In the genomic region with DNA sequence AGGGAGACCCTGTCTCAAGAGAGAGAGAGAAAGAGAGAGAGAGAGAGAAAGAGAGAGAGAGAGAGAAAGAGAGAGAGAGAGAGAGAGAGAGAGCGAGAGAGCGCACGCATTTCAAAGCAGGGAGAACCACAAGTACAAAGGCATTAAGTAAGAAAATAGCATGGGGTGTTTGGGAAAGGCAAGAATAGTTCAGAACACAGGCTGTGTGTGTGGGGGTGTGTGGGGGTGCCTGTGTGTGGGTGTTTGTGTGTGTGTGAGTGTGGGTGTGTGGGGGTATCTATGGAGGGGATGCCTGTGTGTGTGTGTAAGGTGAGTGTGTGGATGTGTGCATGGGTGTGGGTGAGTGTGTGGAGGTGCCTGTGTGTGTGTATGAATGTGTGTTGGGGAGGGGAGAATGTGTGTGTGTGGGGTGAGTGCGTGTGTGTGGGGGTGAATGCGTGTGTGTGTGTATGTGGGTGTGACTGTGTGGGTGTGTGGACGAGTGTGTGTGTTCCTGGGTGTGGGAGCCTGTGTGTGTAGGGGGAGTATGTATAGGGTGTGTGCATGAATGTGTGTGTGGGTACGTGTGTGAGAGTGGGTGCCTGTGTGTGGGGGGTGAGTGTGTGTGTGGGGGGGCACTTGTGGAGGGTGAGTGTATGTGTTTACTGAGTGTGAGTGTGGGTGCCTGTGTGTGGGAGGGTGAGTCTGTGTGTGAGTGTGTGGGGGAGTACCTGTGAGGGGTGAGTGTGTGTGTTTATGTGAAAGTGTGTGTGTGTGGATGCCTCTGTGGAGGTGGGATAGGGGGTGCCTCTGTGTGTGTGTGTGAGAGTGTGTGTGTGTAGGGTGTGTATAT, we compare ENCODE assay signal across 12 cellular contexts. TPM values are rescaled to one million over a fixed set of nuclear protein-coding genes. Genes with fewer than 3 reads are reported as not detected.
DNase-seq lines count a peak whose midpoint lies in the region; ATAC-seq, FAIRE-seq and TF ChIP-seq lines count a peak whose summit lies in the region.
"Had no signal": no experiment of that assay in that cellular context is flagged by ENCODE, and none has a peak within 500 bp of the region (broad histone marks: within the 10 kb centered on the region; RNA-seq: fewer than 3 reads in every experiment).

No MANE protein-coding gene starts in this region.

- intact Hi-C loops in PC-3 (cut with micrococcal nuclease) = no loop called here

- H4K20me1 ChIP-seq in PC-3 (ENCODE audit: low read length) = no peaks in the 10 kb centered on the region

- no peaks in the 10 kb centered on the region for H3K36me3 ChIP-seq in PC-3 (ENCODE audit: low read depth, low read length)
- H3K36me3 ChIP-seq: MG63 had no signal

- ATAC-seq in PC-3 (no peak), GM19324 (IDR thresholded peaks at IDR 0.05; ENCODE audit: low FRiP score, unreplicated experiment) (no peak)
- peak; percentile 14 to 21 for ATAC-seq in activated naive CD4-positive, alpha-beta T cell treated with anti-CD3 and anti-CD28 coated beads, Interleukin-2, amount 50 U/mL, for 72 hours

- H3K4me1 Mint-ChIP-seq in neural crest cell = peaks cover 7% of the 10 kb centered on the region

- H3K27ac ChIP-seq in PC-3 (ENCODE audit: low read length) = no peak overlapping the region

- H3K79me2 ChIP-seq in PC-3 (ENCODE audit: low read length) = no peaks in the 10 kb centered on the region

- no peaks in the 10 kb centered on the region for H3K9me3 Mint-ChIP-seq in activated naive CD4-positive, alpha-beta T cell treated with anti-CD3 and anti-CD28 coated beads, Interleukin-2, amount 50 U/mL, for 72 hours
- H3K9me3 Mint-ChIP-seq in neural crest cell = no peaks in the 10 kb centered on the region

- no peak overlapping the region for H3K9ac ChIP-seq in PC-3 (ENCODE audit: low read length)

- H3K4me1 ChIP-seq in PC-3 (ENCODE audit: insufficient read depth, low read length) = peaks cover 13% of the 10 kb centered on the region

- peak overlapping the region; percentile 88 to 96 for H3K27ac Mint-ChIP-seq in activated naive CD4-positive, alpha-beta T cell treated with anti-CD3 and anti-CD28 coated beads, Interleukin-2, amount 50 U/mL, for 72 hours
- peak overlapping the region; percentile 69 for H3K27ac Mint-ChIP-seq in neural crest cell (ENCODE audit: unreplicated experiment)

- no peaks in the 10 kb centered on the region for H3F3A ChIP-seq in PC-3 (ENCODE audit: low read length, unreplicated experiment)

- H2AFZ ChIP-seq in PC-3 (ENCODE audit: low read length) = no peak overlapping the region

- FAIRE-seq in GM12891 (lab: Jason Lieb, UNC) = peak; percentile 87
- FAIRE-seq: D721Med had no signal

- H3K36me3 Mint-ChIP-seq in activated naive CD4-positive, alpha-beta T cell treated with anti-CD3 and anti-CD28 coated beads, Interleukin-2, amount 50 U/mL, for 72 hours = peaks cover 6 to 32% of the 10 kb centered on the region in 2 donors
- H3K36me3 Mint-ChIP-seq in neural crest cell (ENCODE audit: low read depth) = no peaks in the 10 kb centered on the region

- no peaks in the 10 kb centered on the region for H3K9me2 ChIP-seq in PC-3 (replicated peaks; ENCODE audit: low read length)

- no peak for DNase-seq in GM12891 (ENCODE audit: insufficient read length, low spot score)
- no peak for DNase-seq in PC-3
- DNase-seq in activated naive CD4-positive, alpha-beta T cell treated with anti-CD3 and anti-CD28 coated beads, Interleukin-2, amount 50 U/mL, for 72 hours (ENCODE audit: low spot score in 2 of 2) = no peak
- no peak for DNase-seq in neural crest cell (ENCODE audit: low read depth, low spot score)
- DNase-seq in AG08395 (ENCODE audit: low spot score) = no peak
- no peak for DNase-seq in SW 1271 (lab: John Stamatoyannopoulos, UW)
- DNase-seq: cortex of kidney; foreskin fibroblast; MG63; stimulated activated CD4-positive, alpha-beta T cell treated with anti-CD3 and anti-CD28 coated beads, Interleukin-15, amount 100 ng/mL, for 24 hours had no signal

- H3K4me2 ChIP-seq in PC-3 (ENCODE audit: low read length) = peak overlapping the region; percentile 52; the same call in 1 of the 2 replicates

- H3K27me3 ChIP-seq in PC-3 (ENCODE audit: low read length) = no peaks in the 10 kb centered on the region
- H3K27me3 ChIP-seq: MG63 had no signal

- BruUV-seq in PC-3 (replicated peaks; lab: Mats Ljungman, UMichigan) = no TSS peak

- H3K4me3 ChIP-seq in PC-3 (ENCODE audit: low read length) = no peak overlapping the region
- H3K4me3 ChIP-seq: MG63 had no signal

- H3K27me3 Mint-ChIP-seq in neural crest cell (ENCODE audit: low read depth) = peaks cover 20% of the 10 kb centered on the region

- H3K4me3 Mint-ChIP-seq in neural crest cell = no peak overlapping the region

- POLR2A ChIA-PET in PC-3 (lab: Charles Lee; ENCODE audit: unreplicated experiment) = no interaction called here

- TF ChIP-seq CTCF in PC-3 (conservative IDR thresholded peaks at IDR 0.05; ENCODE audit: low read depth, low read length) = no peak
- TF ChIP-seq CTCF in neural crest cell (conservative IDR thresholded peaks at IDR 0.05) = no peak

- no peaks in the 10 kb centered on the region for H3K9me3 ChIP-seq in PC-3 (ENCODE audit: low read length)
- H3K9me3 ChIP-seq: MG63 had no signal

- no peak for TF ChIP-seq POLR2A in GM12891 (IDR thresholded peaks at IDR 0.05; ENCODE audit: low read depth, low read length)

- CTCF ChIA-PET in PC-3 (lab: Charles Lee) = no interaction called here

TF ChIP-seq in GM12891, 5 proteins besides CTCF, POLR2A, EP300 and RAD21:
- no peak for TF ChIP-seq POU2F2 (IDR thresholded peaks at IDR 0.05; ENCODE audit: low read depth, low read length)
- TF ChIP-seq SPI1 (IDR thresholded peaks at IDR 0.05; ENCODE audit: low read depth, low read length) = no peak
- TF ChIP-seq POLR2AphosphoS5 (IDR thresholded peaks at IDR 0.05; ENCODE audit: low read depth, low read length) = no peak
- TF ChIP-seq PAX5 (IDR thresholded peaks at IDR 0.05; ENCODE audit: insufficient read depth, low read length, severe bottlenecking) = no peak
- TF ChIP-seq TAF1 (IDR thresholded peaks at IDR 0.05; ENCODE audit: low read depth, low read length) = no peak

RNA-seq across cellular contexts. Expression of a gene that starts 19.1 kb away (rescaled TPM):
- polyA plus RNA-seq in GM12891 (2012; ENCODE audit: low read depth, missing spikeins) = 193 TPM
- total RNA-seq in PC-3 (2014; rRNA removed) (182 and 184 TPM in 2 replicates), neural crest cell (128 and 130 TPM in 2 replicates)
- 100 to 1,000 TPM; 185 to 200 TPM for total RNA-seq in activated naive CD4-positive, alpha-beta T cell treated with anti-CD3 and anti-CD28 coated beads, Interleukin-2, amount 50 U/mL, for 72 hours

RNA-seq across cellular contexts. Expression of a gene that starts 21.7 kb away (rescaled TPM):
- 103 TPM for polyA plus RNA-seq in GM12891 (2012; ENCODE audit: low read depth, missing spikeins)
- total RNA-seq in PC-3 (2014; rRNA removed) = 3.6 and 4.3 TPM in 2 replicates
- total RNA-seq in activated naive CD4-positive, alpha-beta T cell treated with anti-CD3 and anti-CD28 coated beads, Interleukin-2, amount 50 U/mL, for 72 hours = 100 to 1,000 TPM; 208 to 284 TPM
- not detected in 2 replicates for total RNA-seq in neural crest cell

RNA-seq across cellular contexts. Expression of a gene that starts 25.8 kb away (rescaled TPM):
- polyA plus RNA-seq in GM12891 (2012; ENCODE audit: low read depth, missing spikeins) = 0.30 TPM
- total RNA-seq in PC-3 (2014; rRNA removed) (1.3 and 1.6 TPM in 2 replicates), neural crest cell (0.66 and 1.5 TPM in 2 replicates)
- total RNA-seq in activated naive CD4-positive, alpha-beta T cell treated with anti-CD3 and anti-CD28 coated beads, Interleukin-2, amount 50 U/mL, for 72 hours = 1 to 10 TPM in 1 of 2 donors, under 1 TPM in 1; 0.66 to 1.1 TPM

RNA-seq across cellular contexts. Expression of a gene that starts 50.6 kb away (rescaled TPM):
- polyA plus RNA-seq in GM12891 (2012; ENCODE audit: low read depth, missing spikeins) = 180 TPM
- 413 and 442 TPM in 2 replicates for total RNA-seq in PC-3 (2014; rRNA removed)
- 100 to 1,000 TPM; 273 to 295 TPM for total RNA-seq in activated naive CD4-positive, alpha-beta T cell treated with anti-CD3 and anti-CD28 coated beads, Interleukin-2, amount 50 U/mL, for 72 hours
- total RNA-seq in neural crest cell = 190 and 192 TPM in 2 replicates

RNA-seq across cellular contexts. Expression of a gene that starts 50.6 kb away (rescaled TPM):
- polyA plus RNA-seq in GM12891 (2012; ENCODE audit: low read depth, missing spikeins) = 10.9 TPM
- 4.2 and 7.7 TPM in 2 replicates for total RNA-seq in PC-3 (2014; rRNA removed)
- total RNA-seq in activated naive CD4-positive, alpha-beta T cell treated with anti-CD3 and anti-CD28 coated beads, Interleukin-2, amount 50 U/mL, for 72 hours = 10 to 100 TPM in 1 of 2 donors, 1 to 10 TPM in 1; 7.0 to 10.7 TPM
- 21.3 and 22.5 TPM in 2 replicates for total RNA-seq in neural crest cell

Comparison
In these comparisons a context has a peak if more than half of its experiments do, and no peak if none do; other contexts are left out.
1. ATAC-seq: peak in activated naive CD4-positive, alpha-beta T cell treated with anti-CD3 and anti-CD28 coated beads, Interleukin-2, amount 50 U/mL, for 72 hours (2 of 2); none in PC-3 (single experiment) and GM19324 (single experiment).
2. RNA of a gene that starts 21.7 kb away (total RNA-seq): 208 to 284 TPM in activated naive CD4-positive, alpha-beta T cell treated with anti-CD3 and anti-CD28 coated beads, Interleukin-2, amount 50 U/mL, for 72 hours; 3.6 to 4.3 TPM in PC-3 and not detected in neural crest cell; every median in the first group is over 10 times any median in the second.